In the genomic region with DNA sequence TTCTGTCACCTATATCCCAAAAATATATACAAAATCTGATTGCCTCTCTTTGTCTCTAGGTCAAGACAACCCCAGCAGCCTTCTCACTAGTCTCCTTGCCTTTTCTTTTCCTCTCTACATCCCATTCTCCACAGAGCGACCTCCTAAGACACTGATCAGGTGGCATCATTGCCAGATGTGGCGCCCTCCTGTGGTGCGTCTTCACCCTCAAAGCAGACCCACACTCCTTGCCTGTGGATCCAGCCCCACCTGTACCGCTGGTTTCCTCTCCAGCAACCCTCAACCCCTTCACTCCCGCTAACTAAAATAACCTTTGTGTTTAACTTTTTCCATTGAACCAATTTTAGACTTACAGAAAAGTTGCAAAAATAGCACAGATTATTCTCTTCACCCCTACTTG, we compare ENCODE assay signal across 1 cellular context.
TF ChIP-seq lines count a peak whose summit lies in the region.

No MANE protein-coding gene starts in this region.

TF ChIP-seq in HepG2, 621 proteins besides CTCF, POLR2A, EP300 and RAD21:
- TF ChIP-seq WIZ (CRISPR knock-in tag; IDR thresholded peaks at IDR 0.05) (no peak), HES4 (CRISPR knock-in tag; IDR thresholded peaks at IDR 0.05; ENCODE audit: borderline replicate concordance) (no peak), CREB1 (IDR thresholded peaks at IDR 0.05) (no peak), CREB1 (CRISPR knock-in tag; IDR thresholded peaks at IDR 0.05) (no peak), MEF2D (CRISPR knock-in tag; IDR thresholded peaks at IDR 0.05) (no peak), THAP8 (CRISPR knock-in tag; IDR thresholded peaks at IDR 0.05; ENCODE audit: borderline replicate concordance) (no peak), PAX8 (CRISPR knock-in tag; IDR thresholded peaks at IDR 0.05; ENCODE audit: borderline replicate concordance) (no peak), STAG1 (CRISPR knock-in tag; IDR thresholded peaks at IDR 0.05) (0 out of 2 replicates have a peak, but pooled peaks have one; percentile 22), REPIN1 (CRISPR knock-in tag; IDR thresholded peaks at IDR 0.05; ENCODE audit: borderline replicate concordance, low read depth) (no peak)
